10 cellular contexts compared by ENCODE assay signal in the genomic region with DNA sequence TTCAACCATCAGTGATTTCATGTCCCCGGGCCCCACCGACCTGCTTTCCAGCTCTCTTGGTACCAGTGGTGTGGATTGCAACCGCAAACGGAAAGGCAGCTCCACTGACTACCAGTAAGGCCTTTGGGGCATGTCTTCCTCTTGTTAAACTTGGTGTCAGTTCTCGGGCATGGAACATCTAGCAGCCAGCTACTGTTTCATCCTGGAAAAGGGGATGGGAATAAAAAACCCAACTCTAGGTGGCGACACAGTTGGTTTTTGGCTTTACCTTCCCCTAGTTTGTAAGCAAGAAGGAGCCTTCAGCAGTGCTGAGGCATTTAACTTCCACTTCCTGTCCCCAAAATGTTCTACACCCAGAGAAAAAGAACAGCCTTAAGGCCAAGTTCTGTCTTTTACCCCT.
DNase-seq lines count a peak whose midpoint lies in the region; ATAC-seq, FAIRE-seq and TF ChIP-seq lines count a peak whose summit lies in the region.
"Had no signal": no experiment of that assay in that cellular context is flagged by ENCODE, and none has a peak within 500 bp of the region (broad histone marks: within the 10 kb centered on the region; RNA-seq: fewer than 3 reads in every experiment).

No MANE protein-coding gene starts in this region.

- ATAC-seq in left lobe of liver, result peak; percentile 41

- no peak overlapping the region for H3K4me3 Mint-ChIP-seq in activated T-helper 1 cell treated with anti-CD3 and anti-CD28 coated beads, Interleukin-12 subunit alpha, Interleukin-12 subunit beta, Interleukin-2, Interleukin-4 antibody, amounts not matched to agents 30 ng/mL and 10 ng/mL and 1 ng/mL, durations not matched to agents 14 hours and 24 hours and 36 hours

- no peak overlapping the region for H3K9ac ChIP-seq in mesenchymal stem cell (ENCODE audit: low read length)

- no peak overlapping the region for H2BK5ac ChIP-seq in mesenchymal stem cell (ENCODE audit: low read depth, low read length, poor library complexity, severe bottlenecking)

- H3K18ac ChIP-seq in mesenchymal stem cell (ENCODE audit: low read depth in 1 of 2, low read length in 2 of 2), result no peak overlapping the region

- H3K27me3 Mint-ChIP-seq in activated T-helper 1 cell treated with anti-CD3 and anti-CD28 coated beads, Interleukin-12 subunit alpha, Interleukin-12 subunit beta, Interleukin-2, Interleukin-4 antibody, amounts not matched to agents 30 ng/mL and 10 ng/mL and 1 ng/mL, durations not matched to agents 14 hours and 24 hours and 36 hours (ENCODE audit: insufficient read depth), result no peaks in the 10 kb centered on the region

- H2BK12ac ChIP-seq in mesenchymal stem cell (ENCODE audit: low read length in 2 of 2), result no peak overlapping the region

- no peak overlapping the region for H4K8ac ChIP-seq in mesenchymal stem cell (ENCODE audit: low read length)

- no peak overlapping the region for H3K4ac ChIP-seq in mesenchymal stem cell (ENCODE audit: low read depth in 1 of 2, low read length in 2 of 2)

- no peak overlapping the region for H2AK5ac ChIP-seq in mesenchymal stem cell (ENCODE audit: low read length, severe bottlenecking)

- DNase-seq in D721Med (ENCODE audit: insufficient read length, low spot score) (no peak), HuH-7 (ENCODE audit: low spot score) (peak; percentile 36), left lobe of liver (ENCODE audit: low spot score) (no peak), NCI-H1092 treated with DMSO at 0.1 percent for 48 hours (lab: John Stamatoyannopoulos, UW) (no peak), mesenchymal stem cell (no peak), SK-N-DZ (ENCODE audit: low spot score) (no peak)
- no peak for DNase-seq in activated T-helper 1 cell treated with anti-CD3 and anti-CD28 coated beads, Interleukin-12 subunit alpha, Interleukin-12 subunit beta, Interleukin-2, Interleukin-4 antibody, amounts not matched to agents 30 ng/mL and 10 ng/mL and 1 ng/mL, durations not matched to agents 14 hours and 24 hours and 36 hours (ENCODE audit: low spot score)
- DNase-seq in activated naive CD4-positive, alpha-beta T cell treated with Interleukin-2 at 50 U/mL for 16 hours, result no peak
- DNase-seq: psoas muscle had no signal

- intact Hi-C loops in activated T-helper 1 cell treated with anti-CD3 and anti-CD28 coated beads, Interleukin-12 subunit alpha, Interleukin-12 subunit beta, Interleukin-2, Interleukin-4 antibody, amounts not matched to agents 30 ng/mL and 10 ng/mL and 1 ng/mL, durations not matched to agents 14 hours and 24 hours and 36 hours (cut with micrococcal nuclease), result no loop called here

- peaks cover 7% of the 10 kb centered on the region for H3K4me1 Mint-ChIP-seq in activated T-helper 1 cell treated with anti-CD3 and anti-CD28 coated beads, Interleukin-12 subunit alpha, Interleukin-12 subunit beta, Interleukin-2, Interleukin-4 antibody, amounts not matched to agents 30 ng/mL and 10 ng/mL and 1 ng/mL, durations not matched to agents 14 hours and 24 hours and 36 hours (ENCODE audit: low read depth)

- peak; percentile 44 for TF ChIP-seq CTCF in D721Med (IDR thresholded peaks at IDR 0.05; ENCODE audit: insufficient read depth, missing control alignments)

- no peak overlapping the region for H2AFZ ChIP-seq in mesenchymal stem cell (ENCODE audit: low read depth, low read length)

- peaks cover 2% of the 10 kb centered on the region for H3K79me1 ChIP-seq in mesenchymal stem cell (replicated peaks; ENCODE audit: low read length, poor library complexity, severe bottlenecking)

- no peak overlapping the region for H3K4me2 ChIP-seq in mesenchymal stem cell (ENCODE audit: low read length, poor library complexity, severe bottlenecking)

- H3K27ac ChIP-seq in mesenchymal stem cell (ENCODE audit: low read length, poor library complexity, severe bottlenecking), result no peak overlapping the region
- H3K27ac ChIP-seq: psoas muscle had no signal

- H3K23ac ChIP-seq in mesenchymal stem cell (ENCODE audit: low read length in 2 of 2), result no peak overlapping the region

- no peak for FAIRE-seq in D721Med (lab: Jason Lieb, UNC)
- FAIRE-seq: RCC 7860 had no signal

- peak overlapping the region; percentile 7 for H3K27ac Mint-ChIP-seq in activated T-helper 1 cell treated with anti-CD3 and anti-CD28 coated beads, Interleukin-12 subunit alpha, Interleukin-12 subunit beta, Interleukin-2, Interleukin-4 antibody, amounts not matched to agents 30 ng/mL and 10 ng/mL and 1 ng/mL, durations not matched to agents 14 hours and 24 hours and 36 hours

- H3K9me3 Mint-ChIP-seq in activated T-helper 1 cell treated with anti-CD3 and anti-CD28 coated beads, Interleukin-12 subunit alpha, Interleukin-12 subunit beta, Interleukin-2, Interleukin-4 antibody, amounts not matched to agents 30 ng/mL and 10 ng/mL and 1 ng/mL, durations not matched to agents 14 hours and 24 hours and 36 hours, result no peaks in the 10 kb centered on the region

- no peak overlapping the region for H2BK120ac ChIP-seq in mesenchymal stem cell (ENCODE audit: low read depth, low read length)

- no peaks in the 10 kb centered on the region for H3K27me3 ChIP-seq in mesenchymal stem cell (ENCODE audit: control insufficient read depth in 1 of 2, insufficient read depth in 1 of 2, low read length in 2 of 2)

- no peaks in the 10 kb centered on the region for H3K9me3 ChIP-seq in mesenchymal stem cell (ENCODE audit: control insufficient read depth, low read length)
- H3K9me3 ChIP-seq: psoas muscle had no signal

- no peak overlapping the region for H4K91ac ChIP-seq in mesenchymal stem cell (ENCODE audit: low read length)

- peaks cover 30% of the 10 kb centered on the region for H3K36me3 Mint-ChIP-seq in activated T-helper 1 cell treated with anti-CD3 and anti-CD28 coated beads, Interleukin-12 subunit alpha, Interleukin-12 subunit beta, Interleukin-2, Interleukin-4 antibody, amounts not matched to agents 30 ng/mL and 10 ng/mL and 1 ng/mL, durations not matched to agents 14 hours and 24 hours and 36 hours (ENCODE audit: low read depth)

- 79% methylated on average over 6 of the region's 6 CpGs for WGBS in mesenchymal stem cell

- H3K36me3 ChIP-seq in mesenchymal stem cell (ENCODE audit: control insufficient read depth in 1 of 2, insufficient read depth in 2 of 2, low read depth in 1 of 2, low read length in 2 of 2), result peaks cover 12 to 48% of the 10 kb centered on the region in 2 experiments

- H3K4me1 ChIP-seq in mesenchymal stem cell (ENCODE audit: control insufficient read depth, insufficient read depth, low read depth, low read length), result no peaks in the 10 kb centered on the region
- H3K4me1 ChIP-seq: psoas muscle had no signal

- H3K4me3 ChIP-seq in mesenchymal stem cell (ENCODE audit: insufficient read depth in 1 of 2, low read depth in 1 of 2, low read length in 2 of 2), result no peak overlapping the region
- H3K4me3 ChIP-seq: psoas muscle had no signal

- H2BK15ac ChIP-seq in mesenchymal stem cell (ENCODE audit: low read depth, poor library complexity, severe bottlenecking), result no peak overlapping the region

- H3K14ac ChIP-seq in mesenchymal stem cell (ENCODE audit: low read length in 2 of 2), result no peak overlapping the region
